Comparison of ENCODE assay signal across 20 cellular contexts in the genomic region with DNA sequence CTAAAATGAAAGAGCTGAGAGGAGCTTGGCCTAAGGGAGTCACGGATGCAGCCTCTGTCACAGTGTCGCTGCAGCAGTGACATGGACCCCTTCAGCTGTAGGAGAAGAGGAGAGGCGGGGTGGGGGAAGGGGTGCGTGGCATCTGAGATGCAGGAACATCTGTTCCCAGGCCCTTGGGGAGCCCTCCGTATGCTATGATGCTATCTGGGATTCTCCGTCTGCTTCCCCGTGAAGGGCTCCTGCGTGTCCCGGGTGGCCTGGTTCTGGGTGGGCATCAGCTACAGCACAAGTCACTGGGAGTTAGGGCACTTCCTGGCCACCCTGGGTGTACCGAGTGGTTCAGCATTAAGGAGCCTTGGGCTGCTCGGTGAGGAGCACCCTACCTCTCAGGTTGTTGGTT. TPM values are rescaled to one million over a fixed set of nuclear protein-coding genes. Genes with fewer than 3 reads are reported as not detected.
A peak's percentile ranks its signal among the peaks of the same experiment; 100 is the strongest.
DNase-seq lines count a peak whose midpoint lies in the region; ATAC-seq and TF ChIP-seq lines count a peak whose summit lies in the region.
"Had no signal": no experiment of that assay in that cellular context is flagged by ENCODE, and none has a peak within 500 bp of the region (broad histone marks: within the 10 kb centered on the region; RNA-seq: fewer than 3 reads in every experiment).

No MANE protein-coding gene starts in this region.

- H3K4me3 Mint-ChIP-seq in natural killer cell treated with Interleukin-12 subunit alpha and Interleukin-12 subunit beta and Interleukin-15 and Interleukin-18, amount 100 ng/mL, for 72 hours = no peak overlapping the region
- H3K4me3 Mint-ChIP-seq: T-helper 2 cell treated with Interferon-gamma antibody and Interleukin-4, amounts not matched to agents 5 μg/mL and 100 μg/mL, for 36 hours; type B pancreatic cell had no signal

- peaks cover 27 to 29% of the 10 kb centered on the region in 2 donors for H3K4me1 Mint-ChIP-seq in natural killer cell treated with Interleukin-12 subunit alpha and Interleukin-12 subunit beta and Interleukin-15 and Interleukin-18, amount 100 ng/mL, for 72 hours (ENCODE audit: low read depth in 2 of 2)

- no peaks in the 10 kb centered on the region for H3K9me3 Mint-ChIP-seq in natural killer cell treated with Interleukin-12 subunit alpha and Interleukin-12 subunit beta and Interleukin-15 and Interleukin-18, amount 100 ng/mL, for 72 hours
- H3K9me3 Mint-ChIP-seq: T-helper 2 cell treated with Interferon-gamma antibody and Interleukin-4, amounts not matched to agents 5 μg/mL and 100 μg/mL, for 36 hours; type B pancreatic cell had no signal

- ATAC-seq in natural killer cell treated with Interleukin-12 subunit alpha and Interleukin-12 subunit beta and Interleukin-15 and Interleukin-18, amount 100 ng/mL, for 72 hours = no peak
- ATAC-seq in HG03108 (IDR thresholded peaks at IDR 0.05; ENCODE audit: unreplicated experiment) (no peak), HG03175 (IDR thresholded peaks at IDR 0.05; ENCODE audit: unreplicated experiment) (no peak), HG03378 (IDR thresholded peaks at IDR 0.05; ENCODE audit: unreplicated experiment) (no peak)
- ATAC-seq: A549, HCT116, psoas muscle had no signal

- H3K27ac ChIP-seq in C4-2B = peak overlapping the region; percentile 39
- peak overlapping the region; percentile 19; the same call in 1 of the 2 replicates for H3K27ac ChIP-seq in VCaP
- H3K27ac ChIP-seq: A549, ascending aorta, neutrophil, psoas muscle, WERI-Rb-1 had no signal

- H3K27me3 Mint-ChIP-seq in natural killer cell treated with Interleukin-12 subunit alpha and Interleukin-12 subunit beta and Interleukin-15 and Interleukin-18, amount 100 ng/mL, for 72 hours = no peaks in the 10 kb centered on the region
- H3K27me3 Mint-ChIP-seq: type B pancreatic cell had no signal

- TF ChIP-seq CTCF in C4-2B (conservative IDR thresholded peaks at IDR 0.05) = no peak
- no peak for TF ChIP-seq CTCF in VCaP (conservative IDR thresholded peaks at IDR 0.05)

- no peaks in the 10 kb centered on the region for H3K36me3 Mint-ChIP-seq in natural killer cell treated with Interleukin-12 subunit alpha and Interleukin-12 subunit beta and Interleukin-15 and Interleukin-18, amount 100 ng/mL, for 72 hours

- peak; percentile 72 for DNase-seq in NCI-H1694 (lab: John Stamatoyannopoulos, UW)
- peak; percentile 55 for DNase-seq in natural killer cell treated with Interleukin-12 subunit alpha and Interleukin-12 subunit beta and Interleukin-15 and Interleukin-18, amount 100 ng/mL, for 72 hours (ENCODE audit: low spot score)
- DNase-seq in activated CD4-positive, alpha-beta T cell treated with anti-CD3 and anti-CD28 coated beads, Interleukin-2, amount 50 U/mL, for 48 hours = no peak
- DNase-seq: activated CD4-positive, alpha-beta T cell treated with anti-CD3 and anti-CD28 coated beads, Interleukin-2, amount 50 U/mL, for 1 hour; activated naive CD4-positive, alpha-beta T cell treated with anti-CD3 and anti-CD28 coated beads, Interleukin-2, amount 50 U/mL, for 16 hours; DND-41; NCI-H1417; WERI-Rb-1 had no signal

- peak overlapping the region in 1 of 2 donors; percentile 65 for H3K27ac Mint-ChIP-seq in natural killer cell treated with Interleukin-12 subunit alpha and Interleukin-12 subunit beta and Interleukin-15 and Interleukin-18, amount 100 ng/mL, for 72 hours
- H3K27ac Mint-ChIP-seq: T-helper 2 cell treated with Interferon-gamma antibody and Interleukin-4, amounts not matched to agents 5 μg/mL and 100 μg/mL, for 36 hours; type B pancreatic cell had no signal

RNA-seq across cellular contexts. Expression of gene B3GNT7, which starts 35.6 kb away (rescaled TPM):
- total RNA-seq in natural killer cell treated with Interleukin-12 subunit alpha and Interleukin-12 subunit beta and Interleukin-15 and Interleukin-18, amount 100 ng/mL, for 72 hours = 10 to 100 TPM; 12.6 to 20.1 TPM

Comparison
In these comparisons a context has a peak if more than half of its experiments do, and no peak if none do; other contexts are left out.
1. DNase-seq: peak in NCI-H1694 (single experiment) and natural killer cell treated with Interleukin-12 subunit alpha and Interleukin-12 subunit beta and Interleukin-15 and Interleukin-18, amount 100 ng/mL, for 72 hours (single experiment); none in activated CD4-positive, alpha-beta T cell treated with anti-CD3 and anti-CD28 coated beads, Interleukin-2, amount 50 U/mL, for 48 hours (0 of 2).